Comparison of ENCODE assay signal across 26 cellular contexts in genomic region chr10:117993166-117993565, GRCh38. TPM values are rescaled to one million over a fixed set of nuclear protein-coding genes. Genes with fewer than 3 reads are reported as not detected.
DNase-seq lines count a peak whose midpoint lies in the region; ATAC-seq and TF ChIP-seq lines count a peak whose summit lies in the region.
"Had no signal": no experiment of that assay in that cellular context is flagged by ENCODE, and none has a peak within 500 bp of the region (broad histone marks: within the 10 kb centered on the region; RNA-seq: fewer than 3 reads in every experiment).

No MANE protein-coding gene starts in this region.

- peaks cover 11% of the 10 kb centered on the region for H3K9me3 Mint-ChIP-seq in WTC11
- H3K9me3 Mint-ChIP-seq: T-helper 2 cell treated with Interferon-gamma antibody and Interleukin-4, amounts not matched to agents 5 μg/mL and 100 μg/mL, for 36 hours had no signal

- no peak overlapping the region for H3K27ac ChIP-seq in osteoblast (ENCODE audit: low read depth, low read length)
- H3K27ac ChIP-seq: BLaER1 treated with 17β-estradiol and CSF1 and Interleukin-3, amounts not matched to agents 10 nM and 100 nM; GM23248; HL-60; RWPE1 had no signal

- peaks cover 39% of the 10 kb centered on the region for H3K4me1 Mint-ChIP-seq in WTC11
- H3K4me1 Mint-ChIP-seq: IgD-negative memory B cell, T-cell had no signal

- no peaks in the 10 kb centered on the region for H3K36me3 ChIP-seq in H7 (replicated peaks; ENCODE audit: control insufficient read depth, insufficient read depth, low read length)
- no peaks in the 10 kb centered on the region for H3K36me3 ChIP-seq in osteoblast (ENCODE audit: insufficient read depth, low read length)

- peaks cover under 1% of the 10 kb centered on the region; the same call in 1 of the 2 replicates for H3K36me3 Mint-ChIP-seq in WTC11

- H3K79me2 ChIP-seq in osteoblast (ENCODE audit: insufficient read depth, low read length) = no peaks in the 10 kb centered on the region

- no peaks in the 10 kb centered on the region for H4K20me1 ChIP-seq in osteoblast (ENCODE audit: insufficient read depth, low read length)
- H4K20me1 ChIP-seq: BLaER1 treated with 17β-estradiol and CSF1 and Interleukin-3, amounts not matched to agents 10 nM and 100 nM had no signal

- H3K27me3 ChIP-seq in H7 (ENCODE audit: control insufficient read depth, insufficient read depth, low read length) = no peaks in the 10 kb centered on the region
- H3K27me3 ChIP-seq in osteoblast (ENCODE audit: insufficient read depth, low read length) = no peaks in the 10 kb centered on the region
- H3K27me3 ChIP-seq: BLaER1 treated with 17β-estradiol and CSF1 and Interleukin-3, amounts not matched to agents 10 nM and 100 nM had no signal

- ATAC-seq in WTC11 (peak; percentile 48), HG03175 (IDR thresholded peaks at IDR 0.05; ENCODE audit: unreplicated experiment) (no peak)
- ATAC-seq: T-cell had no signal

- CTCF ChIA-PET in WTC11 (lab: Charles Lee) = no interaction called here

- no peaks in the 10 kb centered on the region for H3K9me3 ChIP-seq in osteoblast (ENCODE audit: low read depth, low read length)
- H3K9me3 ChIP-seq: BLaER1 treated with 17β-estradiol and CSF1 and Interleukin-3, amounts not matched to agents 10 nM and 100 nM had no signal

- H3K4me3 ChIP-seq in H7 (ENCODE audit: insufficient read depth, low read depth, low read length) = no peak overlapping the region
- H3K4me3 ChIP-seq in osteoblast (ENCODE audit: insufficient read depth, low read length) = no peak overlapping the region
- H3K4me3 ChIP-seq: BLaER1 treated with 17β-estradiol and CSF1 and Interleukin-3, amounts not matched to agents 10 nM and 100 nM; GM23248 had no signal

- no peak for TF ChIP-seq CTCF in WTC11 (IDR thresholded peaks at IDR 0.05)
- no peak for TF ChIP-seq CTCF in osteoblast (IDR thresholded peaks at IDR 0.05; ENCODE audit: extremely low read depth, low read depth, low read length)

- 0 out of 2 replicates have a peak overlapping the region, but pooled peaks have one; percentile 49 for H3K27ac Mint-ChIP-seq in WTC11
- H3K27ac Mint-ChIP-seq: CD4-positive, alpha-beta T cell; IgD-negative memory B cell; T-cell; T-helper 2 cell treated with Interferon-gamma antibody and Interleukin-4, amounts not matched to agents 5 μg/mL and 100 μg/mL, for 36 hours had no signal

- H3K4me1 ChIP-seq in osteoblast (ENCODE audit: insufficient read depth, low read length) = no peaks in the 10 kb centered on the region

- no peak overlapping the region for H3K4me3 Mint-ChIP-seq in WTC11
- H3K4me3 Mint-ChIP-seq: CD4-positive, alpha-beta T cell; IgD-negative memory B cell; T-cell; T-helper 2 cell treated with Interferon-gamma antibody and Interleukin-4, amounts not matched to agents 5 μg/mL and 100 μg/mL, for 36 hours had no signal

- H3K4me2 ChIP-seq in osteoblast (ENCODE audit: insufficient read depth, low read length) = no peak overlapping the region

- no peaks in the 10 kb centered on the region for H3K27me3 Mint-ChIP-seq in WTC11 (ENCODE audit: low read depth)
- H3K27me3 Mint-ChIP-seq: CD4-positive, alpha-beta T cell; IgD-negative memory B cell; T-cell had no signal

- POLR2A ChIA-PET in WTC11 (lab: Charles Lee) = no interaction called here

- H2AFZ ChIP-seq in osteoblast (ENCODE audit: low read length) = no peak overlapping the region
- H2AFZ ChIP-seq: GM23248 had no signal

- DNase-seq in NCI-H1436 (lab: John Stamatoyannopoulos, UW) = peak; percentile 45
- no peak for DNase-seq in NCI-H1436 treated with DMSO at 0.1 percent for 48 hours (lab: John Stamatoyannopoulos, UW)
- DNase-seq in H7 = peak; percentile 5
- DNase-seq in NCI-H2171 (lab: John Stamatoyannopoulos, UW) = peak; percentile 62
- no peak for DNase-seq in WTC11 (ENCODE audit: low spot score)
- no peak for DNase-seq in osteoblast (ENCODE audit: insufficient read length, low spot score, missing footprints)
- no peak for DNase-seq in NCI-H345 treated with DMSO at 0.1 percent for 48 hours (lab: John Stamatoyannopoulos, UW; ENCODE audit: unreplicated experiment)
- DNase-seq: CD4-positive, alpha-beta T cell; DMS53; GM23248; HCEC 1CT; NCI-H1092 treated with DMSO at 0.1 percent for 48 hours; NCI-H187; NCI-H2081 treated with DMSO at 0.1 percent for 48 hours; NCI-H2227 treated with DMSO at 0.1 percent for 48 hours; NCI-H510A; NCI-H774; NK-92 treated with Interleukin-12 subunit alpha and Interleukin-12 subunit beta, amount 100 ng/mL, for 24 hours; SHP77; T-cell had no signal

TF ChIP-seq in WTC11, 78 proteins besides CTCF, POLR2A, EP300 and RAD21:
- no peak for TF ChIP-seq ETV6 (CRISPR knock-in tag; IDR thresholded peaks at IDR 0.05)

RNA-seq across cellular contexts. Expression of gene RAB11FIP2, which starts 53.6 kb away (rescaled TPM):
- total RNA-seq in H7 (2014; rRNA removed; shearing (Covaris generic)) = 9.6 and 13.9 TPM in 2 replicates
- total RNA-seq in WTC11 (2021) (11.2 to 12.2 TPM (median 11.6 TPM) in 3 replicates), osteoblast (38.7 and 47.7 TPM in 2 replicates)

Comparison
In these comparisons a context has a peak if more than half of its experiments do, and no peak if none do; other contexts are left out.
1. DNase-seq: peak in NCI-H1436 (single experiment), H7 (single experiment) and NCI-H2171 (single experiment); none in NCI-H1436 treated with DMSO at 0.1 percent for 48 hours (single experiment), WTC11 (single experiment), osteoblast (single experiment) and NCI-H345 treated with DMSO at 0.1 percent for 48 hours (single experiment).